In genomic region chr9:131758972-131759647, GRCh38 we compare ENCODE assay signal across 12 cellular contexts. TPM values are rescaled to one million over a fixed set of nuclear protein-coding genes. Genes with fewer than 3 reads are reported as not detected.
DNase-seq lines count a peak whose midpoint lies in the region; ATAC-seq, FAIRE-seq and TF ChIP-seq lines count a peak whose summit lies in the region.
"Had no signal": no experiment of that assay in that cellular context is flagged by ENCODE, and none has a peak within 500 bp of the region (broad histone marks: within the 10 kb centered on the region; RNA-seq: fewer than 3 reads in every experiment).

No MANE protein-coding gene starts in this region.

- intact Hi-C loops in heart right ventricle (cut with DNase I), result loop anchor here in 2 of 10 donors (2.0 to 5.0 kb wide), 2 partner anchors 478 to 503 kb away; no protein-coding TSS in a partner anchor

- no peak for ATAC-seq in heart right ventricle
- ATAC-seq: activated CD8-positive, alpha-beta memory T cell treated with anti-CD3 and anti-CD28 coated beads, Interleukin-2, amount 10 ng/mL, durations not matched to agents 7 days and 5 days; Panc1 had no signal

- no peaks in the 10 kb centered on the region for H3K36me3 ChIP-seq in bronchial epithelial cell (ENCODE audit: control insufficient read depth, insufficient read depth, low read length)
- H3K36me3 ChIP-seq in heart right ventricle, result no peaks in the 10 kb centered on the region
- H3K36me3 ChIP-seq: colonic mucosa, suprapubic skin had no signal

- no peaks in the 10 kb centered on the region for H3K9me3 ChIP-seq in heart right ventricle
- H3K9me3 ChIP-seq: colonic mucosa, suprapubic skin had no signal

- H3K27me3 ChIP-seq in bronchial epithelial cell (ENCODE audit: control insufficient read depth, insufficient read depth, low read length) (peaks cover 8% of the 10 kb centered on the region), heart right ventricle (peaks cover 0 to 39% (median 27%) of the 10 kb centered on the region in 7 donors)

- no peak overlapping the region for H3K27ac ChIP-seq in heart right ventricle
- H3K27ac ChIP-seq: colonic mucosa, suprapubic skin had no signal

- FAIRE-seq in bronchial epithelial cell (lab: Jason Lieb, UNC), result no peak

- TF ChIP-seq CTCF in bronchial epithelial cell (IDR thresholded peaks at IDR 0.05; ENCODE audit: insufficient read depth, low read length, severe bottlenecking) (no peak), heart right ventricle (IDR thresholded peaks at IDR 0.05) (no peak)

- DNase-seq in DMS 273 treated with DMSO at 0.1 percent for 48 hours (lab: John Stamatoyannopoulos, UW) (peak; percentile 20), HCEC 1CT (peak; percentile 50), NCI-H510A (lab: John Stamatoyannopoulos, UW) (peak; percentile 55), bronchial epithelial cell (ENCODE audit: low read depth) (peak; percentile 74), foreskin melanocyte (no peak), hippocampal formation (lab: John Stamatoyannopoulos, UW) (no peak), heart right ventricle (no peak), 8988T (no peak)
- DNase-seq: activated CD8-positive, alpha-beta memory T cell treated with anti-CD3 and anti-CD28 coated beads, Interleukin-2, amount 10 ng/mL, durations not matched to agents 7 days and 5 days; colonic mucosa had no signal

- peaks cover 0 to 12% (median 8%) of the 10 kb centered on the region in 9 donors for H3K4me1 ChIP-seq in heart right ventricle
- H3K4me1 ChIP-seq: colonic mucosa had no signal

- H3K4me3 ChIP-seq in bronchial epithelial cell (ENCODE audit: low read depth, low read length) (no peak overlapping the region), heart right ventricle (no peak overlapping the region)
- H3K4me3 ChIP-seq: colonic mucosa, suprapubic skin had no signal

- WGBS in heart right ventricle, 2 donors, result 65 to 75% methylated on average over 4 of the region's 4 CpGs

RNA-seq across cellular contexts. Expression of gene RAPGEF1, which starts 19.2 kb away (rescaled TPM):
- total RNA-seq in bronchial epithelial cell (16.5 and 19.2 TPM in 2 replicates), heart right ventricle (100 to 1,000 TPM in 7 of 10 donors, 10 to 100 TPM in 3; 84.0 to 135 (median 120) TPM)
- polyA plus RNA-seq in heart right ventricle, result 10 to 100 TPM; 39.6 to 39.9 TPM

Comparison
In these comparisons a context has a peak if more than half of its experiments do, and no peak if none do; other contexts are left out.
1. DNase-seq: peak in DMS 273 treated with DMSO at 0.1 percent for 48 hours (single experiment), HCEC 1CT (single experiment), NCI-H510A (single experiment) and bronchial epithelial cell (single experiment); none in foreskin melanocyte (single experiment), hippocampal formation (0 of 2), heart right ventricle (0 of 2) and 8988T (single experiment).